16 cellular contexts compared by ENCODE assay signal in the genomic region with DNA sequence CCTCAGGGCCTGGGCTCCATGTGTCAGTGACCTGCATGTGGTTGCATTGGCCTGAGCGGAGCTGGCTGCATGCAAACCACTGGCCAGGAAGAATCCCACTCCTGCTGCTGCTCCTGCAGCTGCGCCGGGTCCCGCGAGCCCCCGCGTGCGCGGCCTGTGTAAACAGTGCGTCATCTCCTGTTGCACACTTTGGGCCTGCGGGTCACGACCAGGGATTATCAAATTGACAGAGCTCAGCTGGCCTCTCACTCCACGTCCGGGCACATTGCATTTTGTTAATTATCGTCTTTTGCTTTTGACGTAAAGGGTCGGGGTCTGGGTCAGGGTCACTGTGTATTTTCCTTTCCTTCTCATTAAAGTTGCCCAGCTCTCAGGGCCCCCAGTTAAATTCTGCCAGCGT.
DNase-seq lines count a peak whose midpoint lies in the region; ATAC-seq and TF ChIP-seq lines count a peak whose summit lies in the region.
"Had no signal": no experiment of that assay in that cellular context is flagged by ENCODE, and none has a peak within 500 bp of the region (broad histone marks: within the 10 kb centered on the region; RNA-seq: fewer than 3 reads in every experiment).

No MANE protein-coding gene starts in this region.

- H3K27me3 ChIP-seq in right atrium auricular region (no peaks in the 10 kb centered on the region), neuron (ENCODE audit: insufficient read depth, low read length) (no peaks in the 10 kb centered on the region), GM23338 (ENCODE audit: insufficient read depth) (no peaks in the 10 kb centered on the region)

- H3K27ac ChIP-seq in right atrium auricular region (peak overlapping the region; percentile 58 to 68), urinary bladder (ENCODE audit: low read depth) (peak overlapping the region; percentile 52), GM23338 (ENCODE audit: low read depth) (no peak overlapping the region)

- H3K27me3 Mint-ChIP-seq in GM23338 (ENCODE audit: insufficient read depth, low read depth, poor library complexity) = peaks cover 10% of the 10 kb centered on the region
- H3K27me3 Mint-ChIP-seq: activated naive CD4-positive, alpha-beta T cell treated with anti-CD3 and anti-CD28 coated beads, Interleukin-2, amount 10 ng/mL, durations not matched to agents 7 days and 5 days had no signal

- H3K9me2 ChIP-seq in GM23338 (ENCODE audit: insufficient read depth) = no peaks in the 10 kb centered on the region

- H3K4me3 ChIP-seq in cardiac fibroblast (replicated peaks in 1 of 2; ENCODE audit: low read depth in 2 of 2, low read length in 2 of 2) (no peak overlapping the region), right atrium auricular region (no peak overlapping the region), neuron (ENCODE audit: low read length) (peak overlapping the region; percentile 30), urinary bladder (ENCODE audit: low read depth, low read length) (no peak overlapping the region), GM23338 (no peak overlapping the region)

- no peaks in the 10 kb centered on the region for H3K36me3 Mint-ChIP-seq in GM23338 (ENCODE audit: low read depth)

- H3K27ac Mint-ChIP-seq in GM23338 = no peak overlapping the region
- H3K27ac Mint-ChIP-seq: activated CD8-positive, alpha-beta T cell treated with anti-CD3 and anti-CD28 coated beads, Interleukin-2, amount 10 ng/mL, durations not matched to agents 7 days and 5 days; activated naive CD4-positive, alpha-beta T cell treated with anti-CD3 and anti-CD28 coated beads, Interleukin-2, amount 10 ng/mL, durations not matched to agents 7 days and 5 days; HFFc6 had no signal

- H3K4me2 ChIP-seq in GM23338 = no peak overlapping the region

- H3K4me3 Mint-ChIP-seq in GM23338 = no peak overlapping the region
- H3K4me3 Mint-ChIP-seq: activated CD8-positive, alpha-beta T cell treated with anti-CD3 and anti-CD28 coated beads, Interleukin-2, amount 10 ng/mL, durations not matched to agents 7 days and 5 days; activated naive CD4-positive, alpha-beta T cell treated with anti-CD3 and anti-CD28 coated beads, Interleukin-2, amount 10 ng/mL, durations not matched to agents 7 days and 5 days; HFFc6 had no signal

- ATAC-seq in GM23338 (no peak), HG03520 (IDR thresholded peaks at IDR 0.05; ENCODE audit: unreplicated experiment) (no peak)
- ATAC-seq: activated CD8-positive, alpha-beta T cell treated with anti-CD3 and anti-CD28 coated beads, Interleukin-2, amount 10 ng/mL, durations not matched to agents 7 days and 5 days; stimulated activated naive CD8-positive, alpha-beta T cell treated with anti-CD3 and anti-CD28 coated beads, Interleukin-15, Interleukin-2, amounts not matched to agents 100 U/mL and 50 U/mL, for 24 hours had no signal

- no peaks in the 10 kb centered on the region for H3K79me2 ChIP-seq in GM23338 (replicated peaks; ENCODE audit: insufficient read depth)

- peak overlapping the region; percentile 17 for H2AFZ ChIP-seq in neuron (ENCODE audit: low read depth, low read length)
- no peak overlapping the region for H2AFZ ChIP-seq in GM23338

- peak; percentile 86 to 91 for DNase-seq in cardiac fibroblast (ENCODE audit: low read depth in 2 of 2)
- peak; percentile 87 for DNase-seq in right atrium auricular region (ENCODE audit: low spot score)
- DNase-seq in NCI-H2171 (lab: John Stamatoyannopoulos, UW) = no peak
- no peak for DNase-seq in GM23338 (ENCODE audit: low spot score)
- DNase-seq in germinal center (ENCODE audit: low spot score) = no peak
- DNase-seq: activated CD8-positive, alpha-beta T cell treated with anti-CD3 and anti-CD28 coated beads, Interleukin-2, amount 10 ng/mL, durations not matched to agents 7 days and 5 days; activated naive CD4-positive, alpha-beta T cell treated with anti-CD3 and anti-CD28 coated beads, Interleukin-2, amount 10 ng/mL, durations not matched to agents 7 days and 5 days; HFFc6; Karpas-422; NCI-H226; occipital lobe; stimulated activated CD4-positive, alpha-beta T cell treated with anti-CD3 and anti-CD28 coated beads, Interleukin-4, amount 100 ng/mL, for 1 hour; stimulated activated naive CD8-positive, alpha-beta T cell treated with anti-CD3 and anti-CD28 coated beads, Interleukin-15, Interleukin-2, amounts not matched to agents 100 U/mL and 50 U/mL, for 24 hours had no signal

- H3K9me3 ChIP-seq in right atrium auricular region (no peaks in the 10 kb centered on the region), neuron (ENCODE audit: low read length) (no peaks in the 10 kb centered on the region)

- no peak for TF ChIP-seq CTCF in cardiac fibroblast (IDR thresholded peaks at IDR 0.05; ENCODE audit: low read depth, low read length)
- no peak for TF ChIP-seq CTCF in right atrium auricular region (IDR thresholded peaks at IDR 0.05)
- TF ChIP-seq CTCF in GM23338 (conservative IDR thresholded peaks at IDR 0.05; ENCODE audit: low read depth in 2 of 2) = no peak

- no peaks in the 10 kb centered on the region for H3K9me3 Mint-ChIP-seq in GM23338
- H3K9me3 Mint-ChIP-seq: activated naive CD4-positive, alpha-beta T cell treated with anti-CD3 and anti-CD28 coated beads, Interleukin-2, amount 10 ng/mL, durations not matched to agents 7 days and 5 days; HFFc6 had no signal

- no peaks in the 10 kb centered on the region for H4K20me1 ChIP-seq in GM23338 (replicated peaks; ENCODE audit: insufficient read depth)

- H3K4me1 Mint-ChIP-seq in GM23338 = peaks cover 22% of the 10 kb centered on the region

- peaks cover 0 to 70% of the 10 kb centered on the region in 2 donors for H3K4me1 ChIP-seq in right atrium auricular region
- peaks cover 29% of the 10 kb centered on the region for H3K4me1 ChIP-seq in neuron (ENCODE audit: insufficient read depth, low read length)
- no peaks in the 10 kb centered on the region for H3K4me1 ChIP-seq in urinary bladder (ENCODE audit: insufficient read depth)
- no peaks in the 10 kb centered on the region; the same call in 1 of the 2 replicates for H3K4me1 ChIP-seq in GM23338 (ENCODE audit: insufficient read depth)

- WGBS in urinary bladder = 57% methylated on average over 18 of the region's 18 CpGs

- no peaks in the 10 kb centered on the region for H3F3A ChIP-seq in GM23338 (replicated peaks; ENCODE audit: low read depth)

- H3K36me3 ChIP-seq in right atrium auricular region (no peaks in the 10 kb centered on the region), neuron (ENCODE audit: insufficient read depth, low read length) (no peaks in the 10 kb centered on the region), urinary bladder (ENCODE audit: insufficient read depth) (no peaks in the 10 kb centered on the region), GM23338 (ENCODE audit: insufficient read depth) (no peaks in the 10 kb centered on the region)

TF ChIP-seq in GM23338, 12 proteins besides CTCF, POLR2A, EP300 and RAD21 (continues in another document):
- no peak for TF ChIP-seq EZH2phosphoT487 (IDR thresholded peaks at IDR 0.05; ENCODE audit: unreplicated experiment)
- TF ChIP-seq POLR2AphosphoS5 (IDR thresholded peaks at IDR 0.05; ENCODE audit: low read depth) = no peak
- TF ChIP-seq JUNB (IDR thresholded peaks at IDR 0.05; ENCODE audit: unreplicated experiment) = no peak
- TF ChIP-seq, protein P1, sequence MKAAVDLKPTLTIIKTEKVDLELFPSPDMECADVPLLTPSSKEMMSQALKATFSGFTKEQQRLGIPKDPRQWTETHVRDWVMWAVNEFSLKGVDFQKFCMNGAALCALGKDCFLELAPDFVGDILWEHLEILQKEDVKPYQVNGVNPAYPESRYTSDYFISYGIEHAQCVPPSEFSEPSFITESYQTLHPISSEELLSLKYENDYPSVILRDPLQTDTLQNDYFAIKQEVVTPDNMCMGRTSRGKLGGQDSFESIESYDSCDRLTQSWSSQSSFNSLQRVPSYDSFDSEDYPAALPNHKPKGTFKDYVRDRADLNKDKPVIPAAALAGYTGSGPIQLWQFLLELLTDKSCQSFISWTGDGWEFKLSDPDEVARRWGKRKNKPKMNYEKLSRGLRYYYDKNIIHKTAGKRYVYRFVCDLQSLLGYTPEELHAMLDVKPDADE (IDR thresholded peaks at IDR 0.05) = no peak
- no peak for TF ChIP-seq NANOG (IDR thresholded peaks at IDR 0.05; ENCODE audit: borderline replicate concordance)
- TF ChIP-seq STAT1 (IDR thresholded peaks at IDR 0.05; ENCODE audit: unreplicated experiment) = no peak

Comparison
In these comparisons a context has a peak if more than half of its experiments do, and no peak if none do; other contexts are left out.
1. DNase-seq: peak in cardiac fibroblast (2 of 2) and right atrium auricular region (single experiment); none in NCI-H2171 (single experiment), GM23338 (single experiment) and germinal center (single experiment).